ENCODE assay signal across 1 cellular context in the genomic region with DNA sequence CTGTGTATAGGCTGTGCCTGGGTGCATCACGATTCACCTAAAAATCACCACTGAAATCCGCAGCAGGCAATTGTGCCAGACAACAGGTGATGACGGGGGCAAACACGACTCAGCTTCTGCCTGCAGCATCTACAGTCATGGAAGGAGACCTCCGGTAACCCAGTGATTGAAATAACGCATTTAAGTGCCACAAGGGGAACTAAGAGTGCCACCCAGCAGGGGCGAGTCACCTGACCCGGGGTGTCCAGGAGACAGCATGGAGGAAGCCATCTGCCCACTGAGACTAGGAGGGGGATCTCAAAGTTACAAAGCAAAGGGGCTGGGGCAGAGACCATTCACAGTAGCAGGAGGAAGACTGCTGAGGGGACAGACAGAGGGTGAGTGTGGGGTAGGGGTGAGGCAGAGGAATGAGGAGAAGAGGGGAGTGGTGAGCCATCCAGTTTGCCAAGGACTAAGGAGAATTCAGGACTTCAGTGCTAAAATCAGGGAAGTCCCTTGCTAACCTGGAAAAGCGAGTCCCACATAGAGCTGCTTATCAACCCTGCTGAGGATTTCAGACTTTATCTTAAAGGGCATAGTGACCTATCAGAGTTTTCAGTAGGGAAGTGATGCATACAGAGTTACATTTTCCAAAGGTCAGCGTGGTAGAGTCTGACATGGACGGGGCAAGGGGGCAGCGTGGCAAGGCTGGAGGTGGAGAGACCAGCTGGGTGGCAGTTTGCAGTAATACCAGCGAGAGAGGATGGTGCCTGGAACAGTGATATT.
TF ChIP-seq lines count a peak whose summit lies in the region.

No MANE protein-coding gene starts in this region.

TF ChIP-seq in SK-N-SH treated with all-trans-retinoic acid at 6 μM for 48 hours, 23 proteins besides CTCF, POLR2A, EP300 and RAD21 (continued from another document):
- no peak for TF ChIP-seq GLIS3 (CRISPR knock-in tag; IDR thresholded peaks at IDR 0.05)
